23 cellular contexts compared by ENCODE assay signal in genomic region chr2:48569433-48569832, GRCh38. TPM values are rescaled to one million over a fixed set of nuclear protein-coding genes. Genes with fewer than 3 reads are reported as not detected.
"Had no signal": no experiment of that assay in that cellular context is flagged by ENCODE, and none has a peak within 500 bp of the region (broad histone marks: within the 10 kb centered on the region; RNA-seq: fewer than 3 reads in every experiment).

No MANE protein-coding gene starts in this region.

- H3K27ac Mint-ChIP-seq: activated CD4-positive, alpha-beta memory T cell treated with anti-CD3 and anti-CD28 coated beads for 36 hours; activated CD4-positive, alpha-beta T cell treated with anti-CD3 and anti-CD28 coated beads for 36 hours; activated naive CD8-positive, alpha-beta T cell treated with anti-CD3 and anti-CD28 coated beads, Interleukin-2, amount 10 ng/mL, durations not matched to agents 7 days and 5 days; activated T-helper 1 cell treated with anti-CD3 and anti-CD28 coated beads, Interleukin-12 subunit alpha, Interleukin-12 subunit beta, Interleukin-2, Interleukin-4 antibody, amounts not matched to agents 30 ng/mL and 10 ng/mL and 1 ng/mL, durations not matched to agents 14 hours and 24 hours and 36 hours; memory B cell; naive B cell; T-helper 2 cell treated with Interferon-gamma antibody and Interleukin-4, amounts not matched to agents 5 μg/mL and 100 μg/mL, for 36 hours; type B pancreatic cell; WTC11 had no signal

- H3K4me1 ChIP-seq: breast epithelium, prostate gland had no signal

- DNase-seq: activated CD4-positive, alpha-beta memory T cell treated with anti-CD3 and anti-CD28 coated beads for 36 hours; activated CD4-positive, alpha-beta T cell treated with anti-CD3 and anti-CD28 coated beads for 36 hours; activated gamma-delta T cell treated with Interleukin-2 at 50 U/mL for 16 hours; activated naive CD8-positive, alpha-beta T cell treated with anti-CD3 and anti-CD28 coated beads, Interleukin-2, amount 10 ng/mL, durations not matched to agents 7 days and 5 days; activated T-cell treated with anti-CD3 and anti-CD28 coated beads for 4 hours; heart right ventricle; kidney glomerular epithelial cell; left ventricle myocardium superior; mucosa of descending colon; naive B cell; stimulated activated naive CD8-positive, alpha-beta T cell treated with anti-CD3 and anti-CD28 coated beads, Interleukin-15, Interleukin-2, amounts not matched to agents 100 U/mL and 50 U/mL, for 24 hours had no signal

- H3K36me3 Mint-ChIP-seq: activated CD4-positive, alpha-beta memory T cell treated with anti-CD3 and anti-CD28 coated beads for 36 hours; activated naive CD8-positive, alpha-beta T cell treated with anti-CD3 and anti-CD28 coated beads, Interleukin-2, amount 10 ng/mL, durations not matched to agents 7 days and 5 days; memory B cell; naive B cell had no signal

- H3K27me3 ChIP-seq: ascending aorta, breast epithelium, gastroesophageal sphincter, heart right ventricle, right atrium auricular region had no signal

- H3K4me1 Mint-ChIP-seq: memory B cell, naive B cell had no signal

- H3K27ac ChIP-seq: ascending aorta, epithelial cell of prostate, prostate gland, right atrium auricular region had no signal

- H3K27me3 Mint-ChIP-seq: activated CD4-positive, alpha-beta memory T cell treated with anti-CD3 and anti-CD28 coated beads for 36 hours; activated CD4-positive, alpha-beta T cell treated with anti-CD3 and anti-CD28 coated beads for 36 hours; activated naive CD8-positive, alpha-beta T cell treated with anti-CD3 and anti-CD28 coated beads, Interleukin-2, amount 10 ng/mL, durations not matched to agents 7 days and 5 days; type B pancreatic cell had no signal

- H3K9me3 ChIP-seq: ascending aorta, breast epithelium, gastroesophageal sphincter, heart right ventricle, mucosa of descending colon, prostate gland, right atrium auricular region had no signal

- H3K4me3 ChIP-seq: ascending aorta, gastroesophageal sphincter, heart right ventricle, mucosa of descending colon, prostate gland, right atrium auricular region had no signal

- H3K36me3 ChIP-seq: ascending aorta, breast epithelium, heart right ventricle, prostate gland, right atrium auricular region had no signal

- H3K4me3 Mint-ChIP-seq: activated CD4-positive, alpha-beta memory T cell treated with anti-CD3 and anti-CD28 coated beads for 36 hours; activated CD4-positive, alpha-beta T cell treated with anti-CD3 and anti-CD28 coated beads for 36 hours; activated naive CD8-positive, alpha-beta T cell treated with anti-CD3 and anti-CD28 coated beads, Interleukin-2, amount 10 ng/mL, durations not matched to agents 7 days and 5 days; activated T-helper 1 cell treated with anti-CD3 and anti-CD28 coated beads, Interleukin-12 subunit alpha, Interleukin-12 subunit beta, Interleukin-2, Interleukin-4 antibody, amounts not matched to agents 30 ng/mL and 10 ng/mL and 1 ng/mL, durations not matched to agents 14 hours and 24 hours and 36 hours; memory B cell; naive B cell; T-helper 2 cell treated with Interferon-gamma antibody and Interleukin-4, amounts not matched to agents 5 μg/mL and 100 μg/mL, for 36 hours; type B pancreatic cell; WTC11 had no signal

- H3K9me3 Mint-ChIP-seq: activated CD4-positive, alpha-beta memory T cell treated with anti-CD3 and anti-CD28 coated beads for 36 hours; activated naive CD8-positive, alpha-beta T cell treated with anti-CD3 and anti-CD28 coated beads, Interleukin-2, amount 10 ng/mL, durations not matched to agents 7 days and 5 days; activated T-helper 1 cell treated with anti-CD3 and anti-CD28 coated beads, Interleukin-12 subunit alpha, Interleukin-12 subunit beta, Interleukin-2, Interleukin-4 antibody, amounts not matched to agents 30 ng/mL and 10 ng/mL and 1 ng/mL, durations not matched to agents 14 hours and 24 hours and 36 hours; memory B cell; naive B cell; T-helper 2 cell treated with Interferon-gamma antibody and Interleukin-4, amounts not matched to agents 5 μg/mL and 100 μg/mL, for 36 hours; type B pancreatic cell; WTC11 had no signal

RNA-seq across cellular contexts. Expression of gene GTF2A1L, which starts 48.2 kb away (rescaled TPM):
- total RNA-seq: activated CD4-positive, alpha-beta memory T cell treated with anti-CD3 and anti-CD28 coated beads for 36 hours; activated CD4-positive, alpha-beta T cell treated with anti-CD3 and anti-CD28 coated beads for 36 hours; activated naive CD8-positive, alpha-beta T cell treated with anti-CD3 and anti-CD28 coated beads, Interleukin-2, amount 10 ng/mL, durations not matched to agents 7 days and 5 days; activated T-helper 1 cell treated with anti-CD3 and anti-CD28 coated beads, Interleukin-12 subunit alpha, Interleukin-12 subunit beta, Interleukin-2, Interleukin-4 antibody, amounts not matched to agents 30 ng/mL and 10 ng/mL and 1 ng/mL, durations not matched to agents 14 hours and 24 hours and 36 hours; heart right ventricle; left ventricle myocardium superior; osteocyte; WTC11 had no signal
